In the genomic region with DNA sequence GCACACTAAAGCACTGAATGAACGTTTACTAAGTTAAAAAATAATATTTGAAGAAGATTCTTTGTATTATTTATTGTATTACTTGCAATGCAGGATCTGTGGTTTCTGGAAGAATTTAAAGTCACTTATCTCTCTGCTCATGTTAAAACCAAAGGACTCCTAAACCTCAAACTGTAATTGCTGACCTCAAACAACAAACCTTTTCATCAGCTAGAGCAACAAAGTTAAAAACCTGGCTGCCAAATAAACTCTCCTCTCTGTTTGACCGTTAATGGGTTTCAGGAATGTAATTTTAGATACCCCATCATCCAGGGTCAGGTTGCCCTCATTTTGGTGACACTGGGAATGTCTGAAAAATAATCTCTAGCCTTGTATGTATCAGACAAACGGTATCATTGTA, we compare ENCODE assay signal across 19 cellular contexts.
DNase-seq lines count a peak whose midpoint lies in the region; ATAC-seq and TF ChIP-seq lines count a peak whose summit lies in the region.
"Had no signal": no experiment of that assay in that cellular context is flagged by ENCODE, and none has a peak within 500 bp of the region (broad histone marks: within the 10 kb centered on the region; RNA-seq: fewer than 3 reads in every experiment).

No MANE protein-coding gene starts in this region.

- H3K4me1 ChIP-seq in Caco-2, result peaks cover 22% of the 10 kb centered on the region
- no peaks in the 10 kb centered on the region for H3K4me1 ChIP-seq in prostate gland (replicated peaks)
- H3K4me1 ChIP-seq: adrenal gland had no signal

- no peaks in the 10 kb centered on the region for H3K27me3 ChIP-seq in Caco-2 (replicated peaks; ENCODE audit: control insufficient read depth, insufficient read depth, low read length)
- H3K27me3 ChIP-seq in prostate gland (replicated peaks; ENCODE audit: insufficient read depth), result no peaks in the 10 kb centered on the region
- H3K27me3 ChIP-seq: adrenal gland had no signal

- ATAC-seq in GM18517 (IDR thresholded peaks at IDR 0.05; ENCODE audit: unreplicated experiment), result no peak
- ATAC-seq: activated CD8-positive, alpha-beta memory T cell treated with anti-CD3 and anti-CD28 coated beads, Interleukin-2, amount 10 ng/mL, durations not matched to agents 7 days and 5 days had no signal

- H3K27ac ChIP-seq in prostate gland, result no peak overlapping the region
- H3K27ac ChIP-seq: adrenal gland had no signal

- H3K36me3 ChIP-seq in Caco-2 (ENCODE audit: control insufficient read depth, insufficient read depth, low read length) (no peaks in the 10 kb centered on the region), prostate gland (no peaks in the 10 kb centered on the region)
- H3K36me3 ChIP-seq: adrenal gland had no signal

- H3K36me3 Mint-ChIP-seq in Caco-2 (ENCODE audit: insufficient read depth, unreplicated experiment), result no peaks in the 10 kb centered on the region
- H3K36me3 Mint-ChIP-seq: activated CD8-positive, alpha-beta memory T cell treated with anti-CD3 and anti-CD28 coated beads, Interleukin-2, amount 10 ng/mL, durations not matched to agents 7 days and 5 days had no signal

- POLR2A ChIA-PET in Caco-2 (lab: Charles Lee), result no interaction called here

- no peak for DNase-seq in Caco-2
- peak; percentile 75 for DNase-seq in NCI-H2196 treated with DMSO at 0.1 percent for 48 hours (lab: John Stamatoyannopoulos, UW; ENCODE audit: unreplicated experiment)
- peak; percentile 79 for DNase-seq in cerebellar cortex (ENCODE audit: low spot score)
- DNase-seq in non-pigmented ciliary epithelial cell (ENCODE audit: low read depth), result peak; percentile 20
- DNase-seq in activated CD8-positive, alpha-beta memory T cell treated with anti-CD3 and anti-CD28 coated beads, Interleukin-2, amount 50 U/mL, for 48 hours, result no peak
- DNase-seq in NCI-H524 (lab: John Stamatoyannopoulos, UW), result no peak
- DNase-seq in prostate gland (ENCODE audit: low spot score), result no peak
- DNase-seq: activated CD4-positive, CD25-positive, alpha-beta regulatory T cell treated with anti-CD3 and anti-CD28 coated beads, Interleukin-2, amount 50 U/mL, for 72 hours; activated CD8-positive, alpha-beta memory T cell treated with anti-CD3 and anti-CD28 coated beads, Interleukin-2, amount 10 ng/mL, durations not matched to agents 7 days and 5 days; adrenal gland; AML-193; COR-L47; effector memory CD4-positive, alpha-beta T cell; NCI-H1105; NK-92 treated with Interleukin-12 subunit alpha and Interleukin-12 subunit beta, amount 100 ng/mL, for 24 hours; stimulated activated CD4-positive, alpha-beta T cell treated with anti-CD3 and anti-CD28 coated beads, Interleukin-4, amount 100 ng/mL, for 1 hour; substantia nigra had no signal

- H3K27ac Mint-ChIP-seq in Caco-2 (ENCODE audit: unreplicated experiment), result peak overlapping the region; percentile 42
- H3K27ac Mint-ChIP-seq: activated CD8-positive, alpha-beta memory T cell treated with anti-CD3 and anti-CD28 coated beads, Interleukin-2, amount 10 ng/mL, durations not matched to agents 7 days and 5 days had no signal

- WGBS in prostate gland, result 35% methylated on average over 3 of the region's 3 CpGs

- no peaks in the 10 kb centered on the region for H3K9me3 Mint-ChIP-seq in Caco-2 (ENCODE audit: unreplicated experiment)
- H3K9me3 Mint-ChIP-seq: central memory CD8-positive, alpha-beta T cell had no signal

- CTCF ChIA-PET in Caco-2 (lab: Charles Lee), result no interaction called here

- no peak for TF ChIP-seq CTCF in Caco-2 (IDR thresholded peaks at IDR 0.05; ENCODE audit: insufficient read depth in 1 of 2, low read depth in 1 of 2, low read length in 1 of 2, severe bottlenecking in 1 of 2, unreplicated experiment in 1 of 2)
- TF ChIP-seq CTCF in prostate gland (IDR thresholded peaks at IDR 0.05), result no peak

- no peaks in the 10 kb centered on the region for H3K27me3 Mint-ChIP-seq in Caco-2 (ENCODE audit: insufficient read depth, unreplicated experiment)
- H3K27me3 Mint-ChIP-seq: central memory CD8-positive, alpha-beta T cell had no signal

- intact Hi-C loops in Caco-2 (cut with micrococcal nuclease; ENCODE audit: unreplicated experiment) (no loop called here), prostate gland (cut with DNase I) (no loop called here)

- H3K9me3 ChIP-seq in Caco-2 (peaks cover 5% of the 10 kb centered on the region; the same call in 1 of the 2 replicates), prostate gland (no peaks in the 10 kb centered on the region)
- H3K9me3 ChIP-seq: adrenal gland had no signal

- H3K4me3 ChIP-seq in Caco-2 (ENCODE audit: low read depth, low read length), result no peak overlapping the region
- no peak overlapping the region for H3K4me3 ChIP-seq in prostate gland
- H3K4me3 ChIP-seq: adrenal gland had no signal

- BruUV-seq in Caco-2 (replicated peaks; lab: Mats Ljungman, UMichigan), result no TSS peak

- no peak overlapping the region for H3K4me3 Mint-ChIP-seq in Caco-2 (ENCODE audit: unreplicated experiment)
- H3K4me3 Mint-ChIP-seq: activated CD8-positive, alpha-beta memory T cell treated with anti-CD3 and anti-CD28 coated beads, Interleukin-2, amount 10 ng/mL, durations not matched to agents 7 days and 5 days; central memory CD8-positive, alpha-beta T cell had no signal

- peaks cover 6% of the 10 kb centered on the region for H3K4me1 Mint-ChIP-seq in Caco-2 (ENCODE audit: low read depth, unreplicated experiment)
- H3K4me1 Mint-ChIP-seq: central memory CD8-positive, alpha-beta T cell had no signal

- TF ChIP-seq POLR2A in prostate gland (IDR thresholded peaks at IDR 0.05), result no peak

Comparison
In these comparisons a context has a peak if more than half of its experiments do, and no peak if none do; other contexts are left out.
1. DNase-seq: peak in NCI-H2196 treated with DMSO at 0.1 percent for 48 hours (single experiment), cerebellar cortex (single experiment) and non-pigmented ciliary epithelial cell (single experiment); none in Caco-2 (0 of 2), activated CD8-positive, alpha-beta memory T cell treated with anti-CD3 and anti-CD28 coated beads, Interleukin-2, amount 50 U/mL, for 48 hours (single experiment), NCI-H524 (0 of 2) and prostate gland (single experiment).